In the genomic region with DNA sequence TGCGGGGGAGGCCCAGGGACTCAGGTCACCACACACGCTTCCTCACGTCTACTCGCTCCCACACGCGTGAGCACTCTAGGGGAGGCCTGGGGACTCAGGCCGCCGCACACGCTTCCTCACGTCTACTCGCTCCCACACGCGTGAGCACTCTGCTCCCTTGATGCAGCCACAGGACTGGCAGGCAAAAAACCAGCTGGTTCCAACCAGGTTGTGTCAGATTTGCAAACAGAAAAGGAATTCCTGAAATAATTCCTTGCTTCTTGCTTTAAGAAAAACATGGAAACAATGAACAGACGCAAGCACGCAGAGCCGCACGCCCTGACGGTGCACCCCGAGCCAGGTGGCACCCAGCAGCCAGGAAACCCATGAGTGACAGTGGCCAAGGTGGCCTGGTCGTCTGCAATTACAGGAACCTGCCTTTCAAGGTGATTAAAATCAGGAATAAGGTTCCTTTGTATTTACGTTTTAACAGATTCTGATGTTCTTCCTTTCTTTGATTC, we compare ENCODE assay signal across 21 cellular contexts. TPM values are rescaled to one million over a fixed set of nuclear protein-coding genes. Genes with fewer than 3 reads are reported as not detected.
A peak's percentile ranks its signal among the peaks of the same experiment; 100 is the strongest.
DNase-seq lines count a peak whose midpoint lies in the region; ATAC-seq, FAIRE-seq and TF ChIP-seq lines count a peak whose summit lies in the region.
"Had no signal": no experiment of that assay in that cellular context is flagged by ENCODE, and none has a peak within 500 bp of the region (broad histone marks: within the 10 kb centered on the region; RNA-seq: fewer than 3 reads in every experiment).

No MANE protein-coding gene starts in this region.

- intact Hi-C loops in natural killer cell (cut with micrococcal nuclease) (no loop called here), kidney (cut with DNase I) (no loop called here)

- H3K36me3 Mint-ChIP-seq in natural killer cell treated with Interleukin-12 subunit alpha and Interleukin-12 subunit beta and Interleukin-15 and Interleukin-18, amount 100 ng/mL, for 72 hours, result no peaks in the 10 kb centered on the region
- H3K36me3 Mint-ChIP-seq in natural killer cell (no peaks in the 10 kb centered on the region), WTC11 (no peaks in the 10 kb centered on the region)
- H3K36me3 Mint-ChIP-seq in stimulated activated naive B cell treated with anti-CD40 and anti-IgM and Interleukin-4, amounts not matched to agents 10 μg/mL and 1 μg/mL and 100 μg/mL, for 72 hours, result peaks cover 24 to 38% of the 10 kb centered on the region in 2 donors

- no peak overlapping the region for H3K9ac ChIP-seq in kidney (ENCODE audit: low read length in 2 of 2)
- H3K9ac ChIP-seq: BLaER1, GM23248 had no signal

- POLR2A ChIA-PET in WTC11 (lab: Charles Lee), result no interaction called here

- H3K4me3 Mint-ChIP-seq in natural killer cell treated with Interleukin-12 subunit alpha and Interleukin-12 subunit beta and Interleukin-15 and Interleukin-18, amount 100 ng/mL, for 72 hours, result no peak overlapping the region
- H3K4me3 Mint-ChIP-seq in natural killer cell (no peak overlapping the region), WTC11 (no peak overlapping the region)
- no peak overlapping the region for H3K4me3 Mint-ChIP-seq in stimulated activated naive B cell treated with anti-CD40 and anti-IgM and Interleukin-4, amounts not matched to agents 10 μg/mL and 1 μg/mL and 100 μg/mL, for 72 hours
- H3K4me3 Mint-ChIP-seq: CD14-positive monocyte; CD4-positive, alpha-beta memory T cell; HFFc6 had no signal

- CTCF ChIA-PET in WTC11 (lab: Charles Lee), result no interaction called here

- FAIRE-seq in kidney (lab: Jason Lieb, UNC), result no peak
- FAIRE-seq in urothelium cell line (lab: Jason Lieb, UNC), result no peak
- FAIRE-seq: GM19239, H54 had no signal

- no peak for ATAC-seq in natural killer cell treated with Interleukin-12 subunit alpha and Interleukin-12 subunit beta and Interleukin-15 and Interleukin-18, amount 100 ng/mL, for 72 hours
- no peak for ATAC-seq in natural killer cell
- ATAC-seq in WTC11, result no peak
- ATAC-seq in stimulated activated naive B cell treated with anti-CD40 and anti-IgM and Interleukin-4, amounts not matched to agents 10 μg/mL and 1 μg/mL and 100 μg/mL, for 72 hours (replicated peaks), result no peak
- ATAC-seq: HCT116 had no signal

- peak; percentile 38 for DNase-seq in natural killer cell treated with Interleukin-12 subunit alpha and Interleukin-12 subunit beta and Interleukin-15 and Interleukin-18, amount 100 ng/mL, for 72 hours (ENCODE audit: low spot score)
- DNase-seq in natural killer cell, result no peak
- no peak for DNase-seq in WTC11 (ENCODE audit: low spot score)
- DNase-seq in kidney, result peak; percentile 65
- no peak for DNase-seq in stimulated activated naive B cell treated with anti-CD40 and anti-IgM and Interleukin-4, amounts not matched to agents 10 μg/mL and 1 μg/mL and 100 μg/mL, for 72 hours
- DNase-seq in NCI-H2107 treated with DMSO at 0.1 percent for 48 hours (lab: John Stamatoyannopoulos, UW; ENCODE audit: unreplicated experiment), result no peak
- DNase-seq in hypothalamus (lab: John Stamatoyannopoulos, UW), result no peak
- no peak for DNase-seq in urothelium cell line (ENCODE audit: low spot score)
- DNase-seq: 8988T; CD4-positive, alpha-beta memory T cell; DMS153; DMS79 treated with DMSO at 0.1 percent for 48 hours; GF-D8; GM23248; HFFc6 had no signal

- no peaks in the 10 kb centered on the region for H3K9me3 Mint-ChIP-seq in natural killer cell treated with Interleukin-12 subunit alpha and Interleukin-12 subunit beta and Interleukin-15 and Interleukin-18, amount 100 ng/mL, for 72 hours
- H3K9me3 Mint-ChIP-seq in natural killer cell (no peaks in the 10 kb centered on the region), WTC11 (no peaks in the 10 kb centered on the region)
- no peaks in the 10 kb centered on the region for H3K9me3 Mint-ChIP-seq in stimulated activated naive B cell treated with anti-CD40 and anti-IgM and Interleukin-4, amounts not matched to agents 10 μg/mL and 1 μg/mL and 100 μg/mL, for 72 hours
- H3K9me3 Mint-ChIP-seq: CD4-positive, alpha-beta memory T cell; HFFc6 had no signal

- H3K4me1 Mint-ChIP-seq in natural killer cell treated with Interleukin-12 subunit alpha and Interleukin-12 subunit beta and Interleukin-15 and Interleukin-18, amount 100 ng/mL, for 72 hours (ENCODE audit: low read depth in 2 of 2), result no peaks in the 10 kb centered on the region
- H3K4me1 Mint-ChIP-seq in natural killer cell, result no peaks in the 10 kb centered on the region
- peaks cover 8% of the 10 kb centered on the region for H3K4me1 Mint-ChIP-seq in WTC11
- peaks cover 2 to 6% of the 10 kb centered on the region in 2 donors for H3K4me1 Mint-ChIP-seq in stimulated activated naive B cell treated with anti-CD40 and anti-IgM and Interleukin-4, amounts not matched to agents 10 μg/mL and 1 μg/mL and 100 μg/mL, for 72 hours
- H3K4me1 Mint-ChIP-seq: CD14-positive monocyte had no signal

- no peaks in the 10 kb centered on the region for H3K9me3 ChIP-seq in kidney (ENCODE audit: control insufficient read depth in 1 of 2, low read length in 2 of 2)
- H3K9me3 ChIP-seq: BLaER1 had no signal

- no peaks in the 10 kb centered on the region for H3K36me3 ChIP-seq in kidney (ENCODE audit: control insufficient read depth in 1 of 2, insufficient read depth in 2 of 2, low read length in 2 of 2)

- peaks cover 0 to 6% of the 10 kb centered on the region in 2 donors for H3K4me1 ChIP-seq in kidney (ENCODE audit: control insufficient read depth in 1 of 2, insufficient read depth in 1 of 2, low read depth in 1 of 2, low read length in 2 of 2)

- H3K27ac ChIP-seq in kidney (ENCODE audit: low read depth in 2 of 2, low read length in 2 of 2), result peak overlapping the region in 1 of 2 donors; percentile 43
- H3K27ac ChIP-seq: BLaER1, GM23248 had no signal

- H3K27me3 Mint-ChIP-seq in natural killer cell treated with Interleukin-12 subunit alpha and Interleukin-12 subunit beta and Interleukin-15 and Interleukin-18, amount 100 ng/mL, for 72 hours, result no peaks in the 10 kb centered on the region
- H3K27me3 Mint-ChIP-seq in natural killer cell (ENCODE audit: low read depth in 2 of 2) (no peaks in the 10 kb centered on the region), WTC11 (ENCODE audit: low read depth) (no peaks in the 10 kb centered on the region)
- no peaks in the 10 kb centered on the region for H3K27me3 Mint-ChIP-seq in stimulated activated naive B cell treated with anti-CD40 and anti-IgM and Interleukin-4, amounts not matched to agents 10 μg/mL and 1 μg/mL and 100 μg/mL, for 72 hours
- H3K27me3 Mint-ChIP-seq: CD4-positive, alpha-beta memory T cell had no signal

- H3K4me3 ChIP-seq in kidney (ENCODE audit: low read length in 2 of 2), result no peak overlapping the region
- H3K4me3 ChIP-seq: BLaER1, GM23248 had no signal

- H3K27ac Mint-ChIP-seq in natural killer cell treated with Interleukin-12 subunit alpha and Interleukin-12 subunit beta and Interleukin-15 and Interleukin-18, amount 100 ng/mL, for 72 hours, result no peak overlapping the region
- H3K27ac Mint-ChIP-seq in natural killer cell (no peak overlapping the region), WTC11 (peak overlapping the region; percentile 67; the same call in 1 of the 2 replicates)
- H3K27ac Mint-ChIP-seq in stimulated activated naive B cell treated with anti-CD40 and anti-IgM and Interleukin-4, amounts not matched to agents 10 μg/mL and 1 μg/mL and 100 μg/mL, for 72 hours, result peak overlapping the region; percentile 51
- H3K27ac Mint-ChIP-seq: CD4-positive, alpha-beta memory T cell; HFFc6 had no signal

- TF ChIP-seq CTCF in natural killer cell (IDR thresholded peaks at IDR 0.05), result no peak
- TF ChIP-seq CTCF in WTC11 (IDR thresholded peaks at IDR 0.05), result no peak
- no peak for TF ChIP-seq CTCF in kidney (IDR thresholded peaks at IDR 0.05; ENCODE audit: borderline replicate concordance, extremely low read depth, insufficient read depth)

TF ChIP-seq in WTC11, 78 proteins besides CTCF, POLR2A, EP300 and RAD21:
- TF ChIP-seq OVOL2 (CRISPR knock-in tag; IDR thresholded peaks at IDR 0.05; ENCODE audit: borderline replicate concordance) (no peak), SMAD3 (CRISPR knock-in tag; IDR thresholded peaks at IDR 0.05; ENCODE audit: borderline replicate concordance) (no peak), NFATC4 (CRISPR knock-in tag; IDR thresholded peaks at IDR 0.05) (no peak), ZBTB21 (CRISPR knock-in tag; IDR thresholded peaks at IDR 0.05; ENCODE audit: borderline replicate concordance) (no peak), GRHL2 (CRISPR knock-in tag; IDR thresholded peaks at IDR 0.05; ENCODE audit: insufficient replicate concordance, severe bottlenecking) (no peak)

RNA-seq across cellular contexts. Expression of a gene that starts 37.9 kb away (rescaled TPM):
- total RNA-seq in natural killer cell treated with Interleukin-12 subunit alpha and Interleukin-12 subunit beta and Interleukin-15 and Interleukin-18, amount 100 ng/mL, for 72 hours, result 10 to 100 TPM; 17.1 to 21.0 TPM
- 10 to 100 TPM; 28.2 to 42.2 (median 41.2) TPM for total RNA-seq in natural killer cell
- total RNA-seq in WTC11 (2021), result 10.5 to 13.0 TPM (median 10.8 TPM) in 3 replicates
- total RNA-seq in kidney, result 28.6 TPM
- polyA plus RNA-seq in kidney (ENCODE audit: insufficient read depth, low read depth, low replicate concordance), result 15.4 TPM

RNA-seq across cellular contexts. Expression of a gene that starts 48.7 kb away (rescaled TPM):
- total RNA-seq in natural killer cell treated with Interleukin-12 subunit alpha and Interleukin-12 subunit beta and Interleukin-15 and Interleukin-18, amount 100 ng/mL, for 72 hours, result under 1 TPM in 1 of 2 donors, not detected in 1; 0.20 TPM
- total RNA-seq in natural killer cell, result not detected
- total RNA-seq in WTC11 (2021), result 10.2 to 12.3 TPM (median 10.9 TPM) in 3 replicates
- total RNA-seq in kidney, result 1.0 TPM
- 0.17 TPM for polyA plus RNA-seq in kidney (ENCODE audit: insufficient read depth, low read depth, low replicate concordance)
- polyA plus RNA-seq: AG04450, CD14-positive monocyte had no signal

Comparison
In these comparisons a context has a peak if more than half of its experiments do, and no peak if none do; other contexts are left out.
1. DNase-seq: peak in natural killer cell treated with Interleukin-12 subunit alpha and Interleukin-12 subunit beta and Interleukin-15 and Interleukin-18, amount 100 ng/mL, for 72 hours (single experiment) and kidney (single experiment); none in natural killer cell (single experiment), WTC11 (single experiment), stimulated activated naive B cell treated with anti-CD40 and anti-IgM and Interleukin-4, amounts not matched to agents 10 μg/mL and 1 μg/mL and 100 μg/mL, for 72 hours (single experiment), NCI-H2107 treated with DMSO at 0.1 percent for 48 hours (single experiment), hypothalamus (0 of 51) and urothelium cell line (single experiment).
2. H3K27ac Mint-ChIP-seq: peak in WTC11 (single experiment) and stimulated activated naive B cell treated with anti-CD40 and anti-IgM and Interleukin-4, amounts not matched to agents 10 μg/mL and 1 μg/mL and 100 μg/mL, for 72 hours (single experiment); none in natural killer cell treated with Interleukin-12 subunit alpha and Interleukin-12 subunit beta and Interleukin-15 and Interleukin-18, amount 100 ng/mL, for 72 hours (0 of 2) and natural killer cell (0 of 2).